ENCODE assay signal across 1 cellular context in the genomic region with DNA sequence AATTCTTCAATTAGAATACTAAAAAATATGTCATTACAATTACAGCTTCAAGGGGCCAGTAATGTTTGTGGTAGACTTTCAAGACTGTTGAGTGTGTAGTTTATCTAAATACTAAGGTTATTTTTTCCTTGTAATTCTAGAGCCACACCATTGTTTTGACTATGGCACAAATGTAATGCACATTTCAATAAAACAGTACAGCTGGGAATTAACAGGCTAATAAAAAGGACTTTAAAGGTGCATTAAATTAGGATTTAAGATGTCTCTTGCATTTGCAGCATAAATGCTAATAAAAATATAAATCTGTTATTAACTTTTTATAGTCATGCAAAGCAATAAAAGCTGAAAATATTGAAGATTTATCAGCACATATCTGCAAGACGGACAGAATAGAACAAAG.
TF ChIP-seq lines count a peak whose summit lies in the region.

No MANE protein-coding gene starts in this region.

TF ChIP-seq in HEK293, 187 proteins besides CTCF, POLR2A, EP300 and RAD21 (continued from another document):
- peak; percentile 50; the same call in 1 of the 2 replicates for TF ChIP-seq FEZF1 (tag by site-specific recombination; IDR thresholded peaks at IDR 0.05)
- TF ChIP-seq ZNF626 (tag by site-specific recombination; IDR thresholded peaks at IDR 0.05) = no peak
- TF ChIP-seq ZEB2 (tag by site-specific recombination; IDR thresholded peaks at IDR 0.05) = 0 out of 2 replicates have a peak, but pooled peaks have one; percentile 10
- TF ChIP-seq ZNF629 (tag by site-specific recombination; IDR thresholded peaks at IDR 0.05) = no peak
- TF ChIP-seq ZBTB7A (tag by site-specific recombination; IDR thresholded peaks at IDR 0.05; ENCODE audit: low read depth) = no peak
- TF ChIP-seq, protein P1, sequence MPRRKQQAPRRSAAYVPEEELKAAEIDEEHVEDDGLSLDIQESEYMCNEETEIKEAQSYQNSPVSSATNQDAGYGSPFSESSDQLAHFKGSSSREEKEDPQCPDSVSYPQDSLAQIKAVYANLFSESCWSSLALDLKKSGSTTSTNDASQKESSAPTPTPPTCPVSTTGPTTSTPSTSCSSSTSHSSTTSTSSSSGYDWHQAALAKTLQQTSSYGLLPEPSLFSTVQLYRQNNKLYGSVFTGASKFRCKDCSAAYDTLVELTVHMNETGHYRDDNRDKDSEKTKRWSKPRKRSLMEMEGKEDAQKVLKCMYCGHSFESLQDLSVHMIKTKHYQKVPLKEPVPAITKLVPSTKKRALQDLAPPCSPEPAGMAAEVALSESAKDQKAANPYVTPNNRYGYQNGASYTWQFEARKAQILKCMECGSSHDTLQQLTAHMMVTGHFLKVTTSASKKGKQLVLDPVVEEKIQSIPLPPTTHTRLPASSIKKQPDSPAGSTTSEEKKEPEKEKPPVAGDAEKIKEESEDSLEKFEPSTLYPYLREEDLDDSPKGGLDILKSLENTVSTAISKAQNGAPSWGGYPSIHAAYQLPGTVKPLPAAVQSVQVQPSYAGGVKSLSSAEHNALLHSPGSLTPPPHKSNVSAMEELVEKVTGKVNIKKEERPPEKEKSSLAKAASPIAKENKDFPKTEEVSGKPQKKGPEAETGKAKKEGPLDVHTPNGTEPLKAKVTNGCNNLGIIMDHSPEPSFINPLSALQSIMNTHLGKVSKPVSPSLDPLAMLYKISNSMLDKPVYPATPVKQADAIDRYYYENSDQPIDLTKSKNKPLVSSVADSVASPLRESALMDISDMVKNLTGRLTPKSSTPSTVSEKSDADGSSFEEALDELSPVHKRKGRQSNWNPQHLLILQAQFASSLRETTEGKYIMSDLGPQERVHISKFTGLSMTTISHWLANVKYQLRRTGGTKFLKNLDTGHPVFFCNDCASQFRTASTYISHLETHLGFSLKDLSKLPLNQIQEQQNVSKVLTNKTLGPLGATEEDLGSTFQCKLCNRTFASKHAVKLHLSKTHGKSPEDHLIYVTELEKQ (tag by site-specific recombination; IDR thresholded peaks at IDR 0.05; ENCODE audit: borderline replicate concordance) = no peak
- no peak for TF ChIP-seq ZNF530 (tag by site-specific recombination; IDR thresholded peaks at IDR 0.05; ENCODE audit: low read depth)
- no peak for TF ChIP-seq GFI1B (tag by site-specific recombination; IDR thresholded peaks at IDR 0.05)
- TF ChIP-seq SP7 (tag by site-specific recombination; IDR thresholded peaks at IDR 0.05) = no peak
- peak; percentile 66 for TF ChIP-seq ZBTB44 (tag by site-specific recombination; IDR thresholded peaks at IDR 0.05)
- TF ChIP-seq ZNF37A (tag by site-specific recombination; IDR thresholded peaks at IDR 0.05) = no peak
- TF ChIP-seq ZNF416 (tag by site-specific recombination; IDR thresholded peaks at IDR 0.05) = no peak
